ENCODE assay signal across 8 cellular contexts in genomic region chr17:15999974-16000827, GRCh38. TPM values are rescaled to one million over a fixed set of nuclear protein-coding genes. Genes with fewer than 3 reads are reported as not detected.
A peak's percentile ranks its signal among the peaks of the same experiment; 100 is the strongest.
DNase-seq lines count a peak whose midpoint lies in the region; ATAC-seq and TF ChIP-seq lines count a peak whose summit lies in the region.

No MANE protein-coding gene starts in this region.

- H3K27ac ChIP-seq in H9 (ENCODE audit: insufficient read length, low read depth, low read length) (no peak overlapping the region), iPS DF 6.9 (ENCODE audit: low read length) (no peak overlapping the region)

- H4K20me1 ChIP-seq in H9 (ENCODE audit: control insufficient read depth, insufficient read depth, insufficient read length), result no peaks in the 10 kb centered on the region

- H3K79me1 ChIP-seq in H9 (ENCODE audit: insufficient read depth, low read depth, low read length, poor library complexity, severe bottlenecking), result peaks cover 8% of the 10 kb centered on the region

- peaks cover 7% of the 10 kb centered on the region for H3K23me2 ChIP-seq in H9 (ENCODE audit: insufficient read length, low read depth, low read length, poor library complexity, severe bottlenecking)

- H4K8ac ChIP-seq in H9 (replicated peaks; ENCODE audit: insufficient read length, low read depth, low read length), result no peak overlapping the region

- no peak overlapping the region for H2AK5ac ChIP-seq in H9 (ENCODE audit: insufficient read length, low read length)

- ATAC-seq in activated naive CD8-positive, alpha-beta T cell treated with anti-CD3 and anti-CD28 coated beads, Interleukin-2, amount 50 U/mL, for 24 hours, result no peak
- ATAC-seq in sciatic nerve, result peak; percentile 5

- H3K4ac ChIP-seq in H9 (ENCODE audit: low read depth, low read length), result no peak overlapping the region

- H3K18ac ChIP-seq in H9 (ENCODE audit: insufficient read length, low read depth, low read length), result peak overlapping the region; percentile 70

- H2BK20ac ChIP-seq in H9 (ENCODE audit: low read depth, low read length, poor library complexity, severe bottlenecking), result no peak overlapping the region

- DNase-seq in NCI-H748 (lab: John Stamatoyannopoulos, UW; ENCODE audit: unreplicated experiment) (peak; percentile 81), NCI-H748 treated with DMSO at 0.1 percent for 48 hours (lab: John Stamatoyannopoulos, UW) (no peak), H9 (no peak), NAMALWA (ENCODE audit: low spot score) (peak; percentile 35), iPS DF 6.9 (ENCODE audit: low read depth, low spot score) (no peak), sciatic nerve (ENCODE audit: low spot score) (peak; percentile 68)
- no peak for DNase-seq in activated naive CD8-positive, alpha-beta T cell treated with anti-CD3 and anti-CD28 coated beads, Interleukin-2, amount 50 U/mL, for 24 hours
- DNase-seq in activated effector memory CD4-positive, alpha-beta T cell treated with anti-CD3 and anti-CD28 coated beads, Interleukin-2, amount 50 U/mL, for 16 hours, result no peak

- no peak overlapping the region for H4K5ac ChIP-seq in H9 (ENCODE audit: insufficient read length, low read depth, low read length)

- peak overlapping the region; percentile 93 for H3K4me2 ChIP-seq in H9 (ENCODE audit: insufficient read depth, insufficient read length, low read length)

- peak overlapping the region in 2 of 3 experiments; percentile 96 to 98; a peak in 5 of 7 replicates for H3K27ac Mint-ChIP-seq in H9
- peak overlapping the region; percentile 94 for H3K27ac Mint-ChIP-seq in activated naive CD8-positive, alpha-beta T cell treated with anti-CD3 and anti-CD28 coated beads, Interleukin-2, amount 50 U/mL, for 24 hours

- no peaks in the 10 kb centered on the region for H3K27me3 Mint-ChIP-seq in H9 (ENCODE audit: low read depth)
- peaks cover 2% of the 10 kb centered on the region for H3K27me3 Mint-ChIP-seq in activated naive CD8-positive, alpha-beta T cell treated with anti-CD3 and anti-CD28 coated beads, Interleukin-2, amount 50 U/mL, for 24 hours

- H3K9me3 ChIP-seq in H9 (ENCODE audit: control insufficient read depth, low read depth, low read length) (no peaks in the 10 kb centered on the region), iPS DF 6.9 (ENCODE audit: control insufficient read depth, insufficient read depth, low read length) (no peaks in the 10 kb centered on the region)

- no peak overlapping the region for H3K56ac ChIP-seq in H9 (ENCODE audit: insufficient read length, low read depth, low read length)

- H3K9ac ChIP-seq in H9 (ENCODE audit: extremely low read depth, insufficient read length, low read length), result peak overlapping the region; percentile 77

- no CpG with 5 or more reads among the region's 64 CpGs for whole genome bisulfite sequencing in H9 (ENCODE audit: extremely low coverage, insufficient read length, low lambda C conversion rate)
- no CpG with 5 or more reads among the region's 64 CpGs for WGBS in iPS DF 6.9 (ENCODE audit: insufficient coverage, insufficient read length)

- TF ChIP-seq CTCF in H9 (conservative IDR thresholded peaks at IDR 0.05), result no peak

- peak overlapping the region; percentile 92 to 96 for H3K4me3 Mint-ChIP-seq in H9
- peak overlapping the region; percentile 99 for H3K4me3 Mint-ChIP-seq in activated naive CD8-positive, alpha-beta T cell treated with anti-CD3 and anti-CD28 coated beads, Interleukin-2, amount 50 U/mL, for 24 hours

- peaks cover 7 to 10% of the 10 kb centered on the region in 2 experiments for H3K9me3 Mint-ChIP-seq in H9
- no peaks in the 10 kb centered on the region for H3K9me3 Mint-ChIP-seq in activated naive CD8-positive, alpha-beta T cell treated with anti-CD3 and anti-CD28 coated beads, Interleukin-2, amount 50 U/mL, for 24 hours

- H3K79me2 ChIP-seq in H9 (ENCODE audit: insufficient read depth, low read length), result peaks cover 13% of the 10 kb centered on the region; the same call in 1 of the 2 replicates

- 0 out of 2 replicates have a peak, but pooled peaks cover 4% of the 10 kb centered on the region for H3K4me1 ChIP-seq in H9 (ENCODE audit: insufficient read depth, low read length)
- no peaks in the 10 kb centered on the region for H3K4me1 ChIP-seq in iPS DF 6.9 (ENCODE audit: control insufficient read depth, insufficient read depth, low read length)

- H2BK12ac ChIP-seq in H9 (ENCODE audit: insufficient read length, low read depth, low read length), result no peak overlapping the region

- no peak overlapping the region for H2BK120ac ChIP-seq in H9 (ENCODE audit: low read depth, low read length, poor library complexity, severe bottlenecking)

- intact Hi-C loops in sciatic nerve (cut with DNase I), result no loop called here

- no peak overlapping the region for H4K91ac ChIP-seq in H9 (ENCODE audit: insufficient read length, low read depth, low read length)

- no peak overlapping the region for H3T11ph ChIP-seq in H9 (ENCODE audit: low read length)

- H3K23ac ChIP-seq in H9 (ENCODE audit: insufficient read length, low read depth, low read length), result no peak overlapping the region

- peak overlapping the region; percentile 70 for H3K14ac ChIP-seq in H9 (ENCODE audit: insufficient read depth, low read length)

- H3K36me3 ChIP-seq in iPS DF 6.9 (ENCODE audit: control insufficient read depth, insufficient read depth, low read length), result peaks cover 14% of the 10 kb centered on the region

- H3K36me3 Mint-ChIP-seq in H9 (ENCODE audit: insufficient read depth in 1 of 3, low read depth in 3 of 3), result peaks cover 41 to 49% (median 46%) of the 10 kb centered on the region in 3 experiments
- H3K36me3 Mint-ChIP-seq in activated naive CD8-positive, alpha-beta T cell treated with anti-CD3 and anti-CD28 coated beads, Interleukin-2, amount 50 U/mL, for 24 hours (ENCODE audit: low read depth), result peaks cover 43% of the 10 kb centered on the region

- peak overlapping the region; percentile 84 for H3K4me3 ChIP-seq in iPS DF 6.9 (ENCODE audit: low read length)

- no peaks in the 10 kb centered on the region for H3K27me3 ChIP-seq in H9 (ENCODE audit: insufficient read depth, low read length)
- H3K27me3 ChIP-seq in iPS DF 6.9 (ENCODE audit: control insufficient read depth, insufficient read depth, low read length), result no peaks in the 10 kb centered on the region

- H2AFZ ChIP-seq in H9 (ENCODE audit: low read length), result no peak overlapping the region

- no peak overlapping the region for H2BK5ac ChIP-seq in H9 (ENCODE audit: insufficient read length, low read length)

- no peak overlapping the region for H2BK15ac ChIP-seq in H9 (ENCODE audit: low read depth, low read length)

- H3K4me1 Mint-ChIP-seq in H9, result peaks cover 13 to 16% of the 10 kb centered on the region in 2 experiments
- H3K4me1 Mint-ChIP-seq in activated naive CD8-positive, alpha-beta T cell treated with anti-CD3 and anti-CD28 coated beads, Interleukin-2, amount 50 U/mL, for 24 hours, result peaks cover 32% of the 10 kb centered on the region

RNA-seq across cellular contexts. Expression of gene TTC19, which starts 0.6 kb away (rescaled TPM):
- total RNA-seq in H9 (2021), result 59.5 and 64.3 TPM in 2 replicates
- total RNA-seq in sciatic nerve, result 32.9 TPM

RNA-seq across cellular contexts. Expression of gene ZSWIM7, which starts 0.7 kb away (rescaled TPM):
- total RNA-seq in H9 (2021), result 35.8 and 37.8 TPM in 2 replicates
- 19.3 TPM for total RNA-seq in sciatic nerve

RNA-seq across cellular contexts. Expression of gene ADORA2B, which starts 55.3 kb away (rescaled TPM):
- 3.1 and 3.2 TPM in 2 replicates for total RNA-seq in H9 (2021)
- 0.67 TPM for total RNA-seq in sciatic nerve

Comparison
In these comparisons a context has a peak if more than half of its experiments do, and no peak if none do; other contexts are left out.
1. DNase-seq: peak in NCI-H748 (single experiment), NAMALWA (single experiment) and sciatic nerve (single experiment); none in NCI-H748 treated with DMSO at 0.1 percent for 48 hours (single experiment), H9 (single experiment), activated naive CD8-positive, alpha-beta T cell treated with anti-CD3 and anti-CD28 coated beads, Interleukin-2, amount 50 U/mL, for 24 hours (single experiment), iPS DF 6.9 (single experiment) and activated effector memory CD4-positive, alpha-beta T cell treated with anti-CD3 and anti-CD28 coated beads, Interleukin-2, amount 50 U/mL, for 16 hours (single experiment).